ENCODE assay signal across 27 cellular contexts in the genomic region with DNA sequence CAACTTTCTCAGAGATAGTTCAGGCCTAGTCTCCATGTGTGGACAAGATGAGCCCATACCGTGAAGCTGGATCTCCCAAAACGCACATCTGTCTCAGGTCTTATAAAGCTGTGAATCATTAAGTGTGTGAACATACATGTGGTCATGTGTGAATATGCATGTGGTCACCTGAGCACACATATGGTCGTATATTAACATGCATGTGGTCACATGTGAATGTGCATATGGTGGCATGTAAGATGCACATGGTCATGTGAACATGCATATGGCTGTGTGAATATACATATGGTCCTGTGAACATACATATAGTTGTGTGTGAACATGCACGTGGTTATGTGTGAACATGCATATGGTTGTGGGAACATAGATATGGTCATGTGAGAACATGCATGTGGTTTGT.
"Had no signal": no experiment of that assay in that cellular context is flagged by ENCODE, and none has a peak within 500 bp of the region (broad histone marks: within the 10 kb centered on the region; RNA-seq: fewer than 3 reads in every experiment).

No MANE protein-coding gene starts in this region.

- H3K27me3 Mint-ChIP-seq: naive B cell had no signal

- H3K27ac Mint-ChIP-seq: dendritic cell treated with granulocyte-macrophage colony-stimulating factor and Interleukin-4, amounts not matched to agents 40 ng/mL and 50 ng/mL, for 4 days; endodermal cell; mesothelial cell of epicardium had no signal

- FAIRE-seq: colon, endometrium, islet of Langerhans, keratinocyte had no signal

- DNase-seq: effector CD8-positive, alpha-beta T cell; effector memory CD8-positive, alpha-beta T cell; endodermal cell; erythroblast; esophagus squamous epithelium; foreskin fibroblast; foreskin melanocyte; gastrocnemius medialis; glutamatergic neuron; head of caudate nucleus; heart right ventricle; hippocampal formation; left cardiac atrium; left lung; left ventricle myocardium superior; lower lobe of right lung; mucosa of descending colon; naive B cell had no signal

- H3K27me3 ChIP-seq: esophagus squamous epithelium, gastrocnemius medialis, left lung had no signal

- H3K9me3 ChIP-seq: esophagus squamous epithelium, gastrocnemius medialis, heart right ventricle, left lung, lower lobe of right lung, mucosa of descending colon had no signal

- H3K4me3 ChIP-seq: coronary artery, esophagus squamous epithelium, gastrocnemius medialis, heart right ventricle, left lung, lower lobe of right lung, mucosa of descending colon had no signal

- H3K4me1 Mint-ChIP-seq: mesothelial cell of epicardium had no signal

- H3K4me1 ChIP-seq: esophagus squamous epithelium, gastrocnemius medialis, lower lobe of right lung had no signal

- H3K36me3 ChIP-seq: esophagus squamous epithelium, gastrocnemius medialis, heart right ventricle, left lung, lower lobe of right lung had no signal

- H3K9me3 Mint-ChIP-seq: dendritic cell treated with granulocyte-macrophage colony-stimulating factor and Interleukin-4, amounts not matched to agents 40 ng/mL and 50 ng/mL, for 4 days; effector memory CD8-positive, alpha-beta T cell; endodermal cell; mesothelial cell of epicardium; naive B cell had no signal

- ATAC-seq: effector memory CD8-positive, alpha-beta T cell; esophagus mucosa; gastrocnemius medialis; heart right ventricle; left lung; left ventricle myocardium superior; lower lobe of right lung; mucosa of descending colon had no signal

- H3K4me3 Mint-ChIP-seq: dendritic cell treated with granulocyte-macrophage colony-stimulating factor and Interleukin-4, amounts not matched to agents 40 ng/mL and 50 ng/mL, for 4 days; effector memory CD8-positive, alpha-beta T cell; endodermal cell; mesothelial cell of epicardium; naive B cell had no signal

- H3K36me3 Mint-ChIP-seq: mesothelial cell of epicardium, naive B cell had no signal

- H3K27ac ChIP-seq: coronary artery, epithelial cell of prostate, esophagus squamous epithelium, gastrocnemius medialis, heart right ventricle, left lung, lower lobe of right lung had no signal
